ENCODE assay signal across 29 cellular contexts in the genomic region with DNA sequence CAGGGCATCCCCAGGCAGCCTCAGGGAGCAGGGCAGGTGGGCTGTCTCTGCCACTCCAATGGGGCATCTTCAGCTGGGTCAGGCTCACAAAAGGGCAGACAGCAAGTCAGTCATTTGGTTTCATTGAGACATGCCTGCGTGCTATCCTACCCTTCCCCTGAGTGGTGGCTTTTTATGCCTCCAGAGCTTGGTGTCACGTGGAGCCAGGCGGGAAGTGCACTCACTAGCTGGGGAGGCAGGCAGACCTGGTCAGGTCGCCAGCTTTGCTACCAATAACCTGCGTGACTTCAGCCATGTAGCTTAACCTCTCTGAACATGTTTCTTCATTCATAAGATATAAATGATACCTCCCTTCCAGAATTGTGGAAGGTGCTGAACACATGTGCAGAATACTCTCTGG.
"Had no signal": no experiment of that assay in that cellular context is flagged by ENCODE, and none has a peak within 500 bp of the region (broad histone marks: within the 10 kb centered on the region; RNA-seq: fewer than 3 reads in every experiment).

No MANE protein-coding gene starts in this region.

- H3K9ac ChIP-seq: KMS-11 had no signal

- DNase-seq: activated B cell treated with CpG ODN at 0.5 μM for 24 hours; activated CD4-positive, alpha-beta memory T cell treated with anti-CD3 and anti-CD28 coated beads, Interleukin-2, amount 10 ng/mL, durations not matched to agents 7 days and 5 days; activated CD4-positive, alpha-beta T cell treated with anti-CD3 and anti-CD28 coated beads for 4 hours; activated CD4-positive, CD25-positive, alpha-beta regulatory T cell treated with anti-CD3 and anti-CD28 coated beads, Interleukin-2, amount 50 U/mL, for 72 hours; activated CD8-positive, alpha-beta memory T cell treated with anti-CD3 and anti-CD28 coated beads for 24 hours; activated CD8-positive, alpha-beta memory T cell treated with anti-CD3 and anti-CD28 coated beads, Interleukin-2, amount 10 ng/mL, durations not matched to agents 7 days and 5 days; activated CD8-positive, alpha-beta memory T cell treated with anti-CD3 and anti-CD28 coated beads, Interleukin-2, amount 50 U/mL, for 48 hours; activated effector memory CD4-positive, alpha-beta T cell treated with Interleukin-2 at 50 U/mL for 16 hours; activated naive CD4-positive, alpha-beta T cell treated with anti-CD3 and anti-CD28 coated beads, Interleukin-2, amount 50 U/mL, for 16 hours; activated naive CD8-positive, alpha-beta T cell treated with anti-CD3 and anti-CD28 coated beads for 36 hours; activated T-cell treated with anti-CD3 and anti-CD28 coated beads, Interleukin-2, amount 50 U/mL, for 48 hours; amniotic stem cell; aorta; NCI-H1092 treated with DMSO at 0.1 percent for 48 hours; NCI-H1417; NCI-H146; NCI-H187 treated with DMSO at 0.1 percent for 48 hours; NCI-H2081 treated with DMSO at 0.1 percent for 48 hours; NCI-H226; NCI-H446 treated with DMSO at 0.1 percent for 48 hours; NCI-H524; NCI-H748 treated with DMSO at 0.1 percent for 48 hours; NK-92 treated with Interleukin-12 subunit alpha and Interleukin-12 subunit beta, amount 100 ng/mL, for 24 hours; PC-9; SHP77; SJCRH30 had no signal

- ATAC-seq: activated CD8-positive, alpha-beta memory T cell treated with anti-CD3 and anti-CD28 coated beads, Interleukin-2, amount 10 ng/mL, durations not matched to agents 7 days and 5 days had no signal

- H3K4me2 ChIP-seq: KMS-11, PC-9 had no signal

- H3K4me1 ChIP-seq: breast epithelium had no signal

- H3K36me3 ChIP-seq: breast epithelium, SJCRH30 had no signal

- H3K27ac ChIP-seq: breast epithelium, KMS-11, PC-9, SJCRH30, SK-N-MC had no signal

- H3K27me3 ChIP-seq: breast epithelium, SJCRH30 had no signal

- H2AFZ ChIP-seq: PC-9 had no signal

- H3K4me3 ChIP-seq: breast epithelium, PC-9, SJCRH30, SK-N-MC had no signal
